9 cellular contexts compared by ENCODE assay signal in the genomic region with DNA sequence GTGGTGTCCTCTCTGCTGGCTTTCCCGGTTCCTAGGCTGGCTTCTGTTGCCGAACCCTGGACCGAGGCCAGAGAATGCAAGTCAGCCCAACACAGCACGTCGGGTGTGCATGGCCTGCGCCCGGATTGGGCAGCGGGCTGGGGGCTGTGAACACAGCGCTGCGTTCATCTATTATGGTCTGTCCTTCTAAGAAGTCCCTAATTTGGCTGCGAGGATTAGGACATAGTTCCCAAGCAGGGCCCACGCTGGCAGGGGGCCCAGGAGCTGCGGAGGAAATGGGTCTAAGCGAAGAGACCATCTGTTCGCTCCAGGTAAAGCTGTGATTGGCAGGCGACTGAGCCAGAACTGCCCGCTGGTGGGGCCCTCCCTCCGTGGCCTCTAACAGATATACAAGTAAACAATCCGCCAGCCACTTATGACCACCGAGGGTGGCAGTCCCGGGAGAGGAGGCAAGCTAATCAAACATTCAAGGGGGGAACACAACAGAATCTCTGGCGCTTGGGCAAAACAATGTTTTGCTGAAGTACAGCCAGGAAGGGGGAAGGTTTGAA. TPM values are rescaled to one million over a fixed set of nuclear protein-coding genes. Genes with fewer than 3 reads are reported as not detected.
DNase-seq lines count a peak whose midpoint lies in the region; ATAC-seq, FAIRE-seq and TF ChIP-seq lines count a peak whose summit lies in the region.
"Had no signal": no experiment of that assay in that cellular context is flagged by ENCODE, and none has a peak within 500 bp of the region (broad histone marks: within the 10 kb centered on the region; RNA-seq: fewer than 3 reads in every experiment).

No MANE protein-coding gene starts in this region.

- H3K14ac ChIP-seq in H1 (ENCODE audit: insufficient read length), result no peak overlapping the region

- no peak overlapping the region for H3K4ac ChIP-seq in H1 (replicated peaks; ENCODE audit: insufficient read length, low read depth, low read length)

- H3K18ac ChIP-seq in H1 (ENCODE audit: extremely low read depth, low read length), result peak overlapping the region; percentile 65; the same call in 1 of the 2 replicates

- DNase-seq in NCI-H69 (lab: John Stamatoyannopoulos, UW), result peak; percentile 100
- peak in 1 of 2 experiments; percentile 70 for DNase-seq in H1 (ENCODE audit: low read depth in 1 of 2, low spot score in 2 of 2)
- DNase-seq in mucosa of descending colon, result peak; percentile 58 to 70 (median 62)
- peak; percentile 61 to 63 for DNase-seq in uterus
- no peak for DNase-seq in ACHN
- no peak for DNase-seq in stimulated activated CD4-positive, alpha-beta T cell treated with anti-CD3 and anti-CD28 coated beads, Interleukin-4, amount 100 ng/mL, for 1 hour

- H2AFZ ChIP-seq in H1 (ENCODE audit: low read length), result no peak overlapping the region

- no peaks in the 10 kb centered on the region for H3K9me3 ChIP-seq in HEK293 (ENCODE audit: control insufficient read depth, insufficient read depth, low read depth, low read length)
- H3K9me3 ChIP-seq in H1 (ENCODE audit: insufficient read depth in 2 of 2, low read depth in 1 of 2, low read length in 1 of 2), result peaks cover 0 to under 1% of the 10 kb centered on the region in 2 experiments; a peak in 1 of 4 replicates
- no peaks in the 10 kb centered on the region for H3K9me3 ChIP-seq in mucosa of descending colon
- no peaks in the 10 kb centered on the region for H3K9me3 ChIP-seq in uterus

- H2BK120ac ChIP-seq in H1 (replicated peaks; ENCODE audit: low read depth, low read length), result no peak overlapping the region

- no peak overlapping the region for H2BK15ac ChIP-seq in H1 (ENCODE audit: low read length)

- intact Hi-C loops in mucosa of descending colon (cut with DNase I, micrococcal nuclease), result no loop called here
- intact Hi-C loops in uterus (cut with DNase I; ENCODE audit: low total_unique reads), result no loop called here

- H3K23ac ChIP-seq in H1 (ENCODE audit: insufficient read length), result no peak overlapping the region

- H2AK5ac ChIP-seq in H1 (ENCODE audit: low read depth, low read length), result no peak overlapping the region

- peak overlapping the region; percentile 8 for H3K56ac ChIP-seq in H1 (replicated peaks; ENCODE audit: insufficient read length, low read depth, low read length)

- H2BK20ac ChIP-seq in H1 (ENCODE audit: low read length), result 0 out of 2 replicates have a peak overlapping the region, but pooled peaks have one; percentile 32

- no peaks in the 10 kb centered on the region for H4K20me1 ChIP-seq in H1 (replicated peaks in 1 of 2; ENCODE audit: control insufficient read depth in 1 of 2, insufficient read depth in 2 of 2, low read length in 2 of 2)

- peak overlapping the region; percentile 66; the same call in 1 of the 2 replicates for H2BK5ac ChIP-seq in H1 (ENCODE audit: low read depth, low read length)

- H3K79me1 ChIP-seq in H1 (ENCODE audit: low read depth, low read length), result no peaks in the 10 kb centered on the region

- CTCF ChIA-PET in HEK293 (lab: Yijun Ruan, JAX) (interaction anchor here (0.6 to 1.0 kb wide), 3 partner anchors 53 to 154 kb away, joined by 3 to 6 read pairs (median 4); no protein-coding TSS in a partner anchor), H1 (lab: Charles Lee; ENCODE audit: partially characterized antibody) (interaction anchor here (0.6 to 1.7 kb wide), 9 partner anchors 8 to 692 kb away, joined by 3 to 8 read pairs (median 4); a partner anchor contains a TSS)

- H3K23me2 ChIP-seq in H1 (ENCODE audit: low read depth, low read length), result no peaks in the 10 kb centered on the region

- peak; percentile 66 for ATAC-seq in mucosa of descending colon
- ATAC-seq in HG02870 (IDR thresholded peaks at IDR 0.05; ENCODE audit: unreplicated experiment), result no peak

- H3K4me2 ChIP-seq in H1 (ENCODE audit: insufficient read depth in 1 of 2, low read depth in 2 of 2, low read length in 2 of 2), result peak overlapping the region; percentile 25 to 58
- H3K4me2 ChIP-seq: KMS-11 had no signal

- FAIRE-seq in H1 (lab: Jason Lieb, UNC), result no peak

- peak overlapping the region; percentile 57 for H4K91ac ChIP-seq in H1 (replicated peaks; ENCODE audit: insufficient read length, low read length)

- WGBS in H1 (ENCODE audit: extremely low coverage in 1 of 2, insufficient coverage in 1 of 2, insufficient read length in 1 of 2, insufficient replicate concordance in 2 of 2, low coverage in 1 of 2, low lambda C conversion rate in 2 of 2, missing lambda C conversion rate in 1 of 2), 2 experiments, result 32% methylated on average over 20 of the region's 22 CpGs; no CpG with 5 or more reads in 1 of the 2 experiments

- peak overlapping the region; percentile 95 for H4K8ac ChIP-seq in H1 (ENCODE audit: extremely low read depth, insufficient read depth, low read length)

- TF ChIP-seq POLR2A in H1 (IDR thresholded peaks at IDR 0.05; ENCODE audit: control extremely low read depth in 1 of 2, low read depth in 2 of 2, low read length in 2 of 2), result no peak; a peak in 1 of 3 replicates
- no peak for TF ChIP-seq POLR2A in uterus (IDR thresholded peaks at IDR 0.05)

- no peaks in the 10 kb centered on the region for H3K79me2 ChIP-seq in H1 (ENCODE audit: control insufficient read depth in 1 of 2, insufficient read depth in 2 of 2, low read length in 2 of 2)

- H3K9ac ChIP-seq in H1 (replicated peaks in 1 of 4; ENCODE audit: extremely low read depth in 1 of 4, low read depth in 3 of 4, low read length in 3 of 4), result peak overlapping the region in 2 of 4 experiments; percentile 14 to 45; a peak in 4 of 7 replicates
- H3K9ac ChIP-seq: KMS-11 had no signal

- TF ChIP-seq RAD21 in H1 (IDR thresholded peaks at IDR 0.05 in 1 of 2, conservative IDR thresholded peaks at IDR 0.05 in 1 of 2; ENCODE audit: low read depth in 2 of 2, low read length in 2 of 2), result no peak

- TF ChIP-seq CTCF in HEK293 (tag by site-specific recombination; IDR thresholded peaks at IDR 0.05) (no peak), H1 (IDR thresholded peaks at IDR 0.05; ENCODE audit: control extremely low read depth in 1 of 3, insufficient read depth in 1 of 3, low read depth in 1 of 3, low read length in 3 of 3) (no peak), mucosa of descending colon (IDR thresholded peaks at IDR 0.05) (no peak), uterus (IDR thresholded peaks at IDR 0.05) (no peak)

- peak overlapping the region; percentile 72; the same call in 1 of the 2 replicates for H2BK12ac ChIP-seq in H1 (ENCODE audit: low read depth, low read length)

- TF ChIP-seq EP300 in H1 (IDR thresholded peaks at IDR 0.05; ENCODE audit: borderline replicate concordance in 1 of 2, low read depth in 2 of 2, low read length in 2 of 2), result no peak

- peak overlapping the region; percentile 48 for H3K27ac ChIP-seq in HEK293 (ENCODE audit: extremely low read depth, low read depth, low read length)
- H3K27ac ChIP-seq in H1 (ENCODE audit: low read depth, low read length), result peak overlapping the region; percentile 42; the same call in 1 of the 2 replicates
- H3K27ac ChIP-seq in uterus, result peak overlapping the region; percentile 13 to 26
- H3K27ac ChIP-seq: KMS-11 had no signal

- in situ Hi-C loops in ACHN (cut with HindIII; ENCODE audit: low pct_ligation_motif_present, low pct_unique_long_range_greater_than_20kb, low sequenced_read_pairs), result no loop called here

- H3K36me3 ChIP-seq in HEK293 (ENCODE audit: control insufficient read depth in 2 of 2, insufficient read depth in 1 of 2, low read length in 2 of 2) (no peaks in the 10 kb centered on the region), H1 (ENCODE audit: control insufficient read depth in 2 of 4, insufficient read depth in 4 of 4, low read length in 3 of 4) (no peaks in the 10 kb centered on the region), mucosa of descending colon (ENCODE audit: low read depth) (no peaks in the 10 kb centered on the region), uterus (no peaks in the 10 kb centered on the region)

- H3K4me3 ChIP-seq in HEK293 (ENCODE audit: low read depth, low read length), result no peak overlapping the region
- H3K4me3 ChIP-seq in H1 (ENCODE audit: extremely low read depth in 1 of 4, insufficient read depth in 2 of 4, low read depth in 3 of 4, low read length in 4 of 4), result peak overlapping the region in 2 of 4 experiments; percentile 32 to 33; a peak in 3 of 8 replicates
- H3K4me3 ChIP-seq in mucosa of descending colon, result no peak overlapping the region
- H3K4me3 ChIP-seq in uterus, result peak overlapping the region in 1 of 2 donors; percentile 1

- H3K4me1 ChIP-seq in HEK293 (ENCODE audit: control insufficient read depth, insufficient read depth, low read length), result peaks cover 13% of the 10 kb centered on the region
- peaks cover 8 to 20% (median 14%) of the 10 kb centered on the region in 4 experiments for H3K4me1 ChIP-seq in H1 (replicated peaks in 1 of 4; ENCODE audit: control insufficient read depth in 3 of 4, insufficient read depth in 4 of 4, low read length in 3 of 4)
- peaks cover 9% of the 10 kb centered on the region for H3K4me1 ChIP-seq in mucosa of descending colon (ENCODE audit: low read depth)
- peaks cover 0 to 6% of the 10 kb centered on the region in 2 donors for H3K4me1 ChIP-seq in uterus

- peaks cover 1 to 3% (median 2%) of the 10 kb centered on the region in 4 experiments for H3K27me3 ChIP-seq in H1 (replicated peaks in 1 of 4; ENCODE audit: control insufficient read depth in 3 of 4, extremely low read depth in 1 of 4, insufficient read depth in 3 of 4, low read length in 3 of 4)
- H3K27me3 ChIP-seq in uterus, result no peaks in the 10 kb centered on the region

- POLR2A ChIA-PET in HEK293 (lab: Yijun Ruan, JAX) (interaction anchor here (0.6 to 1.1 kb wide), 3 partner anchors 22 to 958 kb away, joined by 3 to 8 read pairs (median 4); a partner anchor contains a TSS), H1 (lab: Charles Lee; ENCODE audit: partially characterized antibody) (interaction anchor here (0.6 to 13.9 kb wide), 18 partner anchors 8 to 176 kb away, joined by 3 to 180 read pairs (median 6); a partner anchor contains a TSS)

- no peak overlapping the region for H4K5ac ChIP-seq in H1 (ENCODE audit: insufficient read length, low read depth, low read length)

RNA-seq across cellular contexts. Expression of a gene that starts 6.0 kb away (rescaled TPM):
- 0.46 and 0.97 TPM in 2 replicates for total RNA-seq in H1 (2021; fragmentation: NEBNext Ultra II Directional; extraction: Animal tissue kit (Norgen Biotek cat#: 25700))
- 0.69 and 0.71 TPM in 2 replicates for polyA plus RNA-seq in H1 (2011; rRNA removed)
- polyA plus RNA-seq in H1 (2011; cell fraction: cytosol; rRNA removed), result 1.0 TPM
- polyA plus RNA-seq in H1 (2011; cell fraction: nucleus; rRNA removed), result 0.68 TPM
- 0.82 to 4.0 TPM (median 2.7 TPM) in 4 replicates for polyA plus RNA-seq in H1 (2012, experiment 1 of 2)
- 0.88 TPM for polyA plus RNA-seq in H1 (2012, experiment 2 of 2)
- 1.0 TPM for polyA plus RNA-seq in H1 (2013, experiment 1 of 2)
- polyA plus RNA-seq in H1 (2013, experiment 2 of 2), result 1.0 TPM
- polyA minus RNA-seq in H1 (2011; rRNA and poly(A)+ RNA removed), result 0.32 and 0.38 TPM in 2 replicates
- not detected for polyA minus RNA-seq in H1 (2011; cell fraction: cytosol; rRNA and poly(A)+ RNA removed)
- polyA minus RNA-seq in H1 (2011; cell fraction: nucleus; rRNA and poly(A)+ RNA removed), result not detected
- total RNA-seq in mucosa of descending colon (1 to 10 TPM in 1 of 3 donors, not detected in 2; 1.2 TPM), uterus (under 1 TPM in 2 of 4 donors, not detected in 2; 0.41 to 0.49 TPM)

RNA-seq across cellular contexts. Expression of a gene that starts 20.4 kb away (rescaled TPM):
- 103 and 108 TPM in 2 replicates for total RNA-seq in H1 (2021; fragmentation: NEBNext Ultra II Directional; extraction: Animal tissue kit (Norgen Biotek cat#: 25700))
- 61.0 and 100 TPM in 2 replicates for polyA plus RNA-seq in H1 (2011; rRNA removed)
- polyA plus RNA-seq in H1 (2011; cell fraction: cytosol; rRNA removed), result 56.1 TPM
- 120 TPM for polyA plus RNA-seq in H1 (2011; cell fraction: nucleus; rRNA removed)
- polyA plus RNA-seq in H1 (2012, experiment 1 of 2), result 94.6 to 115 TPM (median 113 TPM) in 4 replicates
- polyA plus RNA-seq in H1 (2012, experiment 2 of 2), result 120 TPM
- 66.3 TPM for polyA plus RNA-seq in H1 (2013, experiment 1 of 2)
- polyA plus RNA-seq in H1 (2013, experiment 2 of 2), result 62.2 TPM
- 28.3 and 36.2 TPM in 2 replicates for polyA minus RNA-seq in H1 (2011; rRNA and poly(A)+ RNA removed)
- 33.0 TPM for polyA minus RNA-seq in H1 (2011; cell fraction: cytosol; rRNA and poly(A)+ RNA removed)
- 41.7 TPM for polyA minus RNA-seq in H1 (2011; cell fraction: nucleus; rRNA and poly(A)+ RNA removed)
- total RNA-seq in mucosa of descending colon, result 10 to 100 TPM; 44.1 to 54.0 (median 48.1) TPM
- total RNA-seq in uterus, result 10 to 100 TPM in 2 of 4 donors, 1 to 10 TPM in 2; 4.6 to 47.8 (median 20.5) TPM

RNA-seq across cellular contexts. Expression of a gene that starts 22.1 kb away (rescaled TPM):
- total RNA-seq in H1 (2021; fragmentation: NEBNext Ultra II Directional; extraction: Animal tissue kit (Norgen Biotek cat#: 25700)), result 63.8 and 67.3 TPM in 2 replicates
- 89.4 and 134 TPM in 2 replicates for polyA plus RNA-seq in H1 (2011; rRNA removed)
- polyA plus RNA-seq in H1 (2011; cell fraction: cytosol; rRNA removed), result 147 TPM
- polyA plus RNA-seq in H1 (2011; cell fraction: nucleus; rRNA removed), result 130 TPM
- 53.5 to 77.1 TPM (median 68.9 TPM) in 4 replicates for polyA plus RNA-seq in H1 (2012, experiment 1 of 2)
- 50.5 TPM for polyA plus RNA-seq in H1 (2012, experiment 2 of 2)
- 32.2 TPM for polyA plus RNA-seq in H1 (2013, experiment 1 of 2)
- 27.2 TPM for polyA plus RNA-seq in H1 (2013, experiment 2 of 2)
- polyA minus RNA-seq in H1 (2011; rRNA and poly(A)+ RNA removed), result 43.7 and 43.8 TPM in 2 replicates
- 39.3 TPM for polyA minus RNA-seq in H1 (2011; cell fraction: cytosol; rRNA and poly(A)+ RNA removed)
- 48.9 TPM for polyA minus RNA-seq in H1 (2011; cell fraction: nucleus; rRNA and poly(A)+ RNA removed)
- total RNA-seq in mucosa of descending colon (10 to 100 TPM; 24.2 to 27.2 (median 24.7) TPM), uterus (10 to 100 TPM in 3 of 4 donors, 1 to 10 TPM in 1; 6.8 to 47.9 (median 18.2) TPM)

RNA-seq across cellular contexts. Expression of a gene that starts 25.3 kb away (rescaled TPM):
- 1,155 and 1,177 TPM in 2 replicates for total RNA-seq in H1 (2021; fragmentation: NEBNext Ultra II Directional; extraction: Animal tissue kit (Norgen Biotek cat#: 25700))
- 418 and 591 TPM in 2 replicates for polyA plus RNA-seq in H1 (2011; rRNA removed)
- 688 TPM for polyA plus RNA-seq in H1 (2011; cell fraction: cytosol; rRNA removed)
- 550 TPM for polyA plus RNA-seq in H1 (2011; cell fraction: nucleus; rRNA removed)
- 1,095 to 1,152 TPM (median 1,124 TPM) in 4 replicates for polyA plus RNA-seq in H1 (2012, experiment 1 of 2)
- 936 TPM for polyA plus RNA-seq in H1 (2012, experiment 2 of 2)
- polyA plus RNA-seq in H1 (2013, experiment 1 of 2), result 1,404 TPM
- 1,687 TPM for polyA plus RNA-seq in H1 (2013, experiment 2 of 2)
- polyA minus RNA-seq in H1 (2011; rRNA and poly(A)+ RNA removed), result 818 and 963 TPM in 2 replicates
- polyA minus RNA-seq in H1 (2011; cell fraction: cytosol; rRNA and poly(A)+ RNA removed), result 466 TPM
- polyA minus RNA-seq in H1 (2011; cell fraction: nucleus; rRNA and poly(A)+ RNA removed), result 318 TPM
- total RNA-seq in mucosa of descending colon (100 to 1,000 TPM; 433 to 945 (median 637) TPM), uterus (100 to 1,000 TPM; 166 to 616 (median 392) TPM)

RNA-seq across cellular contexts. Expression of a gene that starts 26.1 kb away (rescaled TPM):
- total RNA-seq in H1 (2021; fragmentation: NEBNext Ultra II Directional; extraction: Animal tissue kit (Norgen Biotek cat#: 25700)), result 0.59 and 0.84 TPM in 2 replicates
- polyA plus RNA-seq in H1 (2011; rRNA removed), result 0.91 and 1.0 TPM in 2 replicates
- polyA plus RNA-seq in H1 (2011; cell fraction: cytosol; rRNA removed), result 0.92 TPM
- polyA plus RNA-seq in H1 (2011; cell fraction: nucleus; rRNA removed), result 0.73 TPM
- 0.54 to 0.79 TPM (median 0.58 TPM) in 4 replicates for polyA plus RNA-seq in H1 (2012, experiment 1 of 2)
- 0.50 TPM for polyA plus RNA-seq in H1 (2012, experiment 2 of 2)
- 0.55 TPM for polyA plus RNA-seq in H1 (2013, experiment 1 of 2)
- 0.40 TPM for polyA plus RNA-seq in H1 (2013, experiment 2 of 2)
- polyA minus RNA-seq in H1 (2011; rRNA and poly(A)+ RNA removed), result 0.41 and 0.66 TPM in 2 replicates
- polyA minus RNA-seq in H1 (2011; cell fraction: cytosol; rRNA and poly(A)+ RNA removed), result not detected
- 1.2 TPM for polyA minus RNA-seq in H1 (2011; cell fraction: nucleus; rRNA and poly(A)+ RNA removed)
- total RNA-seq in mucosa of descending colon, result not detected
- under 1 TPM in 2 of 4 donors, not detected in 2; 0.77 to 0.97 TPM for total RNA-seq in uterus

Comparison
In these comparisons a context has a peak if more than half of its experiments do, and no peak if none do; other contexts are left out.
1. DNase-seq: peak in NCI-H69 (single experiment), mucosa of descending colon (3 of 3) and uterus (2 of 2); none in ACHN (single experiment) and stimulated activated CD4-positive, alpha-beta T cell treated with anti-CD3 and anti-CD28 coated beads, Interleukin-4, amount 100 ng/mL, for 1 hour (single experiment).
2. Peak in every context shown above with its lines, with median percentiles within 50 percentile points of each other: H3K27ac ChIP-seq.